ENCODE assay signal across 20 cellular contexts in the genomic region with DNA sequence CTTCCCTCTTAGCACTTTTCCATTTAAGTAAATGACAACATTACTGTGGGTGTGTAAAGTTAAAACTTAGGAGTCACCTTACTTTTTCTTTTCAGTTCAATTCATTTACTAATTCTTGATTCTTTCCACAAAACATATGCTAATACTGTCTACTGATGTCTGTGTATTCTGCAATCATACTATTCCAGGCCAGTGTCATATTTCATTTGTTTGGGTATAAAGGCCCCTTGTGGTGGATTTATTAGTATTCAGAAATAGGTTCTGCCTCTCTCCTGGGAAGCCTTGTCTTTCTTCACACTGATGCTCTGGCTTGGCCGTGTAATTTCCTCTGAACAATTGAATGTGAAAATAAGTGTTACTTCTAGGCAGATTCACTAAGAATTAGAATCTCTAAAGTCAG.
DNase-seq lines count a peak whose midpoint lies in the region; ATAC-seq and TF ChIP-seq lines count a peak whose summit lies in the region.
"Had no signal": no experiment of that assay in that cellular context is flagged by ENCODE, and none has a peak within 500 bp of the region (broad histone marks: within the 10 kb centered on the region; RNA-seq: fewer than 3 reads in every experiment).

No MANE protein-coding gene starts in this region.

- H3K27me3 Mint-ChIP-seq in activated CD8-positive, alpha-beta T cell treated with anti-CD3 and anti-CD28 coated beads for 36 hours: no peaks in the 10 kb centered on the region
- no peaks in the 10 kb centered on the region for H3K27me3 Mint-ChIP-seq in activated CD8-positive, alpha-beta T cell treated with anti-CD3 and anti-CD28 coated beads, Interleukin-2, amount 10 ng/mL, durations not matched to agents 7 days and 5 days (ENCODE audit: low read depth)
- H3K27me3 Mint-ChIP-seq: naive thymus-derived CD4-positive, alpha-beta T cell; progenitor cell of endocrine pancreas; stimulated activated memory B cell treated with anti-CD40 and anti-IgM and Interleukin-4, amounts not matched to agents 10 μg/mL and 1 μg/mL and 100 μg/mL, for 72 hours had no signal

- intact Hi-C loops in left ventricle myocardium superior (cut with micrococcal nuclease): no loop called here
- intact Hi-C loops in activated CD8-positive, alpha-beta T cell treated with anti-CD3 and anti-CD28 coated beads for 36 hours (cut with micrococcal nuclease): no loop called here

- no peaks in the 10 kb centered on the region for H3K4me1 Mint-ChIP-seq in activated CD8-positive, alpha-beta T cell treated with anti-CD3 and anti-CD28 coated beads for 36 hours (ENCODE audit: low read depth)
- no peaks in the 10 kb centered on the region for H3K4me1 Mint-ChIP-seq in activated CD8-positive, alpha-beta T cell treated with anti-CD3 and anti-CD28 coated beads, Interleukin-2, amount 10 ng/mL, durations not matched to agents 7 days and 5 days (ENCODE audit: low read depth)
- H3K4me1 Mint-ChIP-seq: naive thymus-derived CD4-positive, alpha-beta T cell had no signal

- ATAC-seq in left ventricle myocardium superior: peak; percentile 66
- ATAC-seq in activated CD8-positive, alpha-beta T cell treated with anti-CD3 and anti-CD28 coated beads for 36 hours: no peak
- ATAC-seq in activated CD8-positive, alpha-beta T cell treated with anti-CD3 and anti-CD28 coated beads, Interleukin-2, amount 10 ng/mL, durations not matched to agents 7 days and 5 days: no peak
- ATAC-seq: naive thymus-derived CD4-positive, alpha-beta T cell; stimulated activated memory B cell treated with anti-CD40 and anti-IgM and Interleukin-4, amounts not matched to agents 10 μg/mL and 1 μg/mL and 100 μg/mL, for 72 hours had no signal

- peak; percentile 24 for DNase-seq in COLO829 (ENCODE audit: low spot score)
- peak; percentile 46 for DNase-seq in HEK293T (ENCODE audit: extremely low spot score)
- DNase-seq in left ventricle myocardium superior: no peak
- DNase-seq in GM19238 (ENCODE audit: insufficient read length, low spot score): no peak
- DNase-seq in activated CD8-positive, alpha-beta T cell treated with anti-CD3 and anti-CD28 coated beads for 36 hours: no peak
- no peak for DNase-seq in activated CD8-positive, alpha-beta T cell treated with anti-CD3 and anti-CD28 coated beads, Interleukin-2, amount 10 ng/mL, durations not matched to agents 7 days and 5 days
- DNase-seq in NCI-H187 (lab: John Stamatoyannopoulos, UW): no peak
- DNase-seq: activated CD4-positive, CD25-positive, alpha-beta regulatory T cell treated with anti-CD3 and anti-CD28 coated beads, Interleukin-2, amount 50 U/mL, for 72 hours; activated CD8-positive, alpha-beta memory T cell treated with anti-CD3 and anti-CD28 coated beads, Interleukin-2, amount 50 U/mL, for 48 hours; activated gamma-delta T cell treated with Interleukin-2 at 50 U/mL for 16 hours; AML-193; anterior cingulate cortex; GOT3; naive thymus-derived CD4-positive, alpha-beta T cell; NCI-H2171 treated with DMSO at 0.1 percent for 48 hours; thyroid gland had no signal

- peak; percentile 23; the same call in 1 of the 2 replicates for TF ChIP-seq CTCF in VCaP (conservative IDR thresholded peaks at IDR 0.05)
- no peak for TF ChIP-seq CTCF in activated CD8-positive, alpha-beta T cell treated with anti-CD3 and anti-CD28 coated beads for 36 hours (IDR thresholded peaks at IDR 0.05)

- H3K27ac ChIP-seq in VCaP: no peak overlapping the region
- H3K27ac ChIP-seq: epithelial cell of prostate, thyroid gland had no signal

- CTCF ChIA-PET in HEK293T (lab: Yijun Ruan, JAX): no interaction called here
- CTCF ChIA-PET in activated CD8-positive, alpha-beta T cell treated with anti-CD3 and anti-CD28 coated beads for 36 hours (lab: Charles Lee): no interaction called here
- CTCF ChIA-PET in activated CD8-positive, alpha-beta T cell treated with anti-CD3 and anti-CD28 coated beads, Interleukin-2, amount 10 ng/mL, durations not matched to agents 7 days and 5 days (lab: Charles Lee): no interaction called here

- POLR2A ChIA-PET in HEK293T (lab: Yijun Ruan, JAX): no interaction called here
- POLR2A ChIA-PET in activated CD8-positive, alpha-beta T cell treated with anti-CD3 and anti-CD28 coated beads for 36 hours (lab: Charles Lee): no interaction called here
- POLR2A ChIA-PET in activated CD8-positive, alpha-beta T cell treated with anti-CD3 and anti-CD28 coated beads, Interleukin-2, amount 10 ng/mL, durations not matched to agents 7 days and 5 days (lab: Charles Lee): no interaction called here

- no peak overlapping the region for H3K4me3 Mint-ChIP-seq in activated CD8-positive, alpha-beta T cell treated with anti-CD3 and anti-CD28 coated beads for 36 hours
- H3K4me3 Mint-ChIP-seq in activated CD8-positive, alpha-beta T cell treated with anti-CD3 and anti-CD28 coated beads, Interleukin-2, amount 10 ng/mL, durations not matched to agents 7 days and 5 days: no peak overlapping the region
- H3K4me3 Mint-ChIP-seq: naive thymus-derived CD4-positive, alpha-beta T cell; stimulated activated memory B cell treated with anti-CD40 and anti-IgM and Interleukin-4, amounts not matched to agents 10 μg/mL and 1 μg/mL and 100 μg/mL, for 72 hours had no signal

- no peaks in the 10 kb centered on the region for H3K36me3 Mint-ChIP-seq in activated CD8-positive, alpha-beta T cell treated with anti-CD3 and anti-CD28 coated beads for 36 hours (ENCODE audit: low read depth)
- no peaks in the 10 kb centered on the region for H3K36me3 Mint-ChIP-seq in activated CD8-positive, alpha-beta T cell treated with anti-CD3 and anti-CD28 coated beads, Interleukin-2, amount 10 ng/mL, durations not matched to agents 7 days and 5 days (ENCODE audit: low read depth)
- H3K36me3 Mint-ChIP-seq: naive thymus-derived CD4-positive, alpha-beta T cell; stimulated activated memory B cell treated with anti-CD40 and anti-IgM and Interleukin-4, amounts not matched to agents 10 μg/mL and 1 μg/mL and 100 μg/mL, for 72 hours had no signal

- no peak overlapping the region for H3K27ac Mint-ChIP-seq in activated CD8-positive, alpha-beta T cell treated with anti-CD3 and anti-CD28 coated beads for 36 hours
- no peak overlapping the region for H3K27ac Mint-ChIP-seq in activated CD8-positive, alpha-beta T cell treated with anti-CD3 and anti-CD28 coated beads, Interleukin-2, amount 10 ng/mL, durations not matched to agents 7 days and 5 days
- H3K27ac Mint-ChIP-seq: naive thymus-derived CD4-positive, alpha-beta T cell; progenitor cell of endocrine pancreas; stimulated activated memory B cell treated with anti-CD40 and anti-IgM and Interleukin-4, amounts not matched to agents 10 μg/mL and 1 μg/mL and 100 μg/mL, for 72 hours had no signal

- H3K9me3 Mint-ChIP-seq in activated CD8-positive, alpha-beta T cell treated with anti-CD3 and anti-CD28 coated beads for 36 hours: peaks cover 3% of the 10 kb centered on the region
- H3K9me3 Mint-ChIP-seq in activated CD8-positive, alpha-beta T cell treated with anti-CD3 and anti-CD28 coated beads, Interleukin-2, amount 10 ng/mL, durations not matched to agents 7 days and 5 days (ENCODE audit: insufficient read depth): no peaks in the 10 kb centered on the region

TF ChIP-seq in HEK293T, 16 proteins besides CTCF, POLR2A, EP300 and RAD21:
- TF ChIP-seq ELF4 (IDR thresholded peaks at IDR 0.05) (no peak), HDGF (IDR thresholded peaks at IDR 0.05; ENCODE audit: borderline replicate concordance) (no peak), BHLHE40 (IDR thresholded peaks at IDR 0.05; ENCODE audit: borderline replicate concordance) (no peak), FOXM1 (IDR thresholded peaks at IDR 0.05; ENCODE audit: borderline replicate concordance) (no peak), NFRKB (IDR thresholded peaks at IDR 0.05) (no peak)

Comparison
In these comparisons a context has a peak if more than half of its experiments do, and no peak if none do; other contexts are left out.
1. DNase-seq: peak in COLO829 (single experiment) and HEK293T (single experiment); none in left ventricle myocardium superior (single experiment), GM19238 (single experiment), activated CD8-positive, alpha-beta T cell treated with anti-CD3 and anti-CD28 coated beads for 36 hours (single experiment), activated CD8-positive, alpha-beta T cell treated with anti-CD3 and anti-CD28 coated beads, Interleukin-2, amount 10 ng/mL, durations not matched to agents 7 days and 5 days (single experiment) and NCI-H187 (0 of 2).